Comparison of ENCODE assay signal across 7 cellular contexts in the genomic region with DNA sequence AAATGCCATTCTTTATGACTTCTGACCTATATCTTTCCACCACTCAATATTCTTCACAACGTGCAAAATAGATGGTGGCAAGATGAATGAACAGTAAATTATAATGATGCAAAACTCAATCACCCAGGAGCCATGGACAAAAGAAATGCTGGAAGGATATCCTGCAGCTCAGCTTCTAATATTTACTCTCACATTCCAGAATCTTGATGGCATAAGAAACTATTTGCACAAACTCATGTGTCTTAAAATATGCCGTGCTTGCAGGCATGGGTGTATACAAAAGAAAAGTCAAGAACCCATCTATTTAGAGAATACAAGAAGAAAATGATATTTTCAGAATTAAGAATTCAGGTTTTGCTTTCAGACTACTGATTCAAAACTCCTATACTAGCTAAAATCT.
"Had no signal": no experiment of that assay in that cellular context is flagged by ENCODE, and none has a peak within 500 bp of the region (broad histone marks: within the 10 kb centered on the region; RNA-seq: fewer than 3 reads in every experiment).

No MANE protein-coding gene starts in this region.

- H3K27ac ChIP-seq: GM23248, HL-60 had no signal

- H3K4me3 Mint-ChIP-seq: HFFc6, IgD-negative memory B cell had no signal

- H3K9me3 ChIP-seq: HAP-1 had no signal

- H3K36me3 ChIP-seq: HAP-1 had no signal

- DNase-seq: GM23248, GOT3, H7, HFFc6 had no signal

- H3K4me1 Mint-ChIP-seq: IgD-negative memory B cell had no signal

- H3K4me3 ChIP-seq: GM23248, HAP-1 had no signal

- H3K4me1 ChIP-seq: HAP-1 had no signal

- H3K27ac Mint-ChIP-seq: HFFc6, IgD-negative memory B cell had no signal

- H3K27me3 Mint-ChIP-seq: IgD-negative memory B cell had no signal
